ENCODE assay signal across 8 cellular contexts in genomic region chr4:48909697-48910096, GRCh38. TPM values are rescaled to one million over a fixed set of nuclear protein-coding genes. Genes with fewer than 3 reads are reported as not detected.
DNase-seq lines count a peak whose midpoint lies in the region; ATAC-seq, FAIRE-seq and TF ChIP-seq lines count a peak whose summit lies in the region.

No MANE protein-coding gene starts in this region.

- no peak for TF ChIP-seq POLR2A in A549 (IDR thresholded peaks at IDR 0.05; ENCODE audit: low read length)
- no peak for TF ChIP-seq POLR2A in IMR-90 (IDR thresholded peaks at IDR 0.05; ENCODE audit: low read depth, low read length)
- TF ChIP-seq POLR2A in prostate gland (IDR thresholded peaks at IDR 0.05) = no peak

- H3K36me3 Mint-ChIP-seq in activated T-cell treated with anti-CD3 and anti-CD28 coated beads, Interleukin-2, amount 50 U/mL, for 72 hours (ENCODE audit: insufficient read depth in 2 of 2) = peaks cover under 1 to 2% of the 10 kb centered on the region in 2 donors

- H3K4ac ChIP-seq in IMR-90 (ENCODE audit: low read depth, low read length) = no peak overlapping the region

- no peak overlapping the region for H2BK15ac ChIP-seq in IMR-90 (ENCODE audit: low read depth, low read length)

- H4K8ac ChIP-seq in IMR-90 (ENCODE audit: low read depth in 2 of 2, low read length in 2 of 2) = no peak overlapping the region

- no peak overlapping the region for H3K9ac ChIP-seq in IMR-90 (ENCODE audit: low read depth, low read length)

- no peaks in the 10 kb centered on the region for H3K27me3 Mint-ChIP-seq in activated T-cell treated with anti-CD3 and anti-CD28 coated beads, Interleukin-2, amount 50 U/mL, for 72 hours (ENCODE audit: low read depth)

- H3K56ac ChIP-seq in IMR-90 (ENCODE audit: extremely low read depth, insufficient read depth, low read length) = no peak overlapping the region

- TF ChIP-seq RAD21 in A549 (conservative IDR thresholded peaks at IDR 0.05 in 1 of 2, IDR thresholded peaks at IDR 0.05 in 1 of 2) (no peak), IMR-90 (IDR thresholded peaks at IDR 0.05; ENCODE audit: low read length) (peak; percentile 3; the same call in 1 of the 2 replicates)

- no peaks in the 10 kb centered on the region for H3K27me3 ChIP-seq in IMR-90 (ENCODE audit: control insufficient read depth, insufficient read depth, low read length)
- H3K27me3 ChIP-seq in prostate gland (replicated peaks; ENCODE audit: insufficient read depth) = no peaks in the 10 kb centered on the region

- no peak overlapping the region for H2AK9ac ChIP-seq in IMR-90 (replicated peaks; ENCODE audit: low read depth, low read length, poor library complexity)

- peaks cover 46% of the 10 kb centered on the region for H3K4me1 ChIP-seq in A549
- H3K4me1 ChIP-seq in IMR-90 (ENCODE audit: control insufficient read depth, insufficient read depth, low read length) = peaks cover 3% of the 10 kb centered on the region
- H3K4me1 ChIP-seq in prostate gland (replicated peaks) = no peaks in the 10 kb centered on the region

- no peaks in the 10 kb centered on the region for H3K9me3 Mint-ChIP-seq in activated T-cell treated with anti-CD3 and anti-CD28 coated beads, Interleukin-2, amount 50 U/mL, for 72 hours

- H3K36me3 ChIP-seq in IMR-90 (ENCODE audit: control insufficient read depth, insufficient read depth, low read length) (no peaks in the 10 kb centered on the region), prostate gland (no peaks in the 10 kb centered on the region)

- H2BK120ac ChIP-seq in IMR-90 (ENCODE audit: low read depth, low read length) = no peak overlapping the region

- dilution Hi-C loops in IMR-90 (cut with HindIII; ENCODE audit: low sequenced_read_pairs, unreplicated experiment) = no loop called here

- no peak overlapping the region for H2AK5ac ChIP-seq in IMR-90 (ENCODE audit: low read depth, low read length)

- intact Hi-C loops in IMR-90 (cut with micrococcal nuclease) (loop anchor here (5.0 kb wide), 1 partner anchor 53 kb away; no protein-coding TSS in a partner anchor), prostate gland (cut with DNase I) (no loop called here)

- DNase-seq in A549 (ENCODE audit: low read depth in 1 of 2, low spot score in 1 of 2) = peak; percentile 55 to 82
- peak; percentile 99 for DNase-seq in IMR-90
- peak; percentile 77 to 84 for DNase-seq in activated T-cell treated with anti-CD3 and anti-CD28 coated beads, Interleukin-2, amount 50 U/mL, for 72 hours
- peak; percentile 97 for DNase-seq in islet precursor cell
- DNase-seq in urothelium cell line (ENCODE audit: low spot score) = peak; percentile 94
- no peak for DNase-seq in prostate gland (ENCODE audit: low spot score)

- H3K27ac Mint-ChIP-seq in activated T-cell treated with anti-CD3 and anti-CD28 coated beads, Interleukin-2, amount 50 U/mL, for 72 hours = no peak overlapping the region

- no peaks in the 10 kb centered on the region for H4K20me1 ChIP-seq in IMR-90 (ENCODE audit: insufficient read depth, low read length)

- no peak overlapping the region for H3K14ac ChIP-seq in IMR-90 (replicated peaks; ENCODE audit: low read depth, low read length)

- peaks cover 57% of the 10 kb centered on the region for H3K4me1 Mint-ChIP-seq in activated T-cell treated with anti-CD3 and anti-CD28 coated beads, Interleukin-2, amount 50 U/mL, for 72 hours (ENCODE audit: low read depth)

- ATAC-seq in A549 = peak; percentile 91 to 92
- peak; percentile 98 for ATAC-seq in IMR-90 (ENCODE audit: low read depth)
- ATAC-seq in activated T-cell treated with anti-CD3 and anti-CD28 coated beads, Interleukin-2, amount 50 U/mL, for 72 hours (replicated peaks in 1 of 2) = peak; percentile 94 to 97
- ATAC-seq in HG02970 (IDR thresholded peaks at IDR 0.05; ENCODE audit: low FRiP score, unreplicated experiment) = no peak
- ATAC-seq in GM18498 (IDR thresholded peaks at IDR 0.05; ENCODE audit: unreplicated experiment) = no peak

- peak overlapping the region; percentile 66 for H2AFZ ChIP-seq in IMR-90 (replicated peaks; ENCODE audit: low read length, poor library complexity)

- H2BK20ac ChIP-seq in IMR-90 (ENCODE audit: low read depth, low read length) = no peak overlapping the region

- CTCF ChIA-PET in A549 (lab: Yijun Ruan, JAX) (interaction anchor here (1.2 to 1.4 kb wide), 2 partner anchors 34 to 53 kb away, joined by 3 to 4 read pairs; no protein-coding TSS in a partner anchor), IMR-90 (lab: Yijun Ruan, JAX) (interaction anchor here (0.8 kb wide), 1 partner anchor 9 kb away, joined by 3 read pairs; no protein-coding TSS in a partner anchor)

- H3K27ac ChIP-seq in A549 = peak overlapping the region; percentile 70 to 87; a peak in 5 of 6 replicates
- no peak overlapping the region for H3K27ac ChIP-seq in IMR-90 (ENCODE audit: insufficient read depth, low read length)
- H3K27ac ChIP-seq in prostate gland = no peak overlapping the region

- no peak overlapping the region for H4K5ac ChIP-seq in IMR-90 (ENCODE audit: low read depth, low read length)

- 6% methylated on average over 3 of the region's 3 CpGs for WGBS in A549 (ENCODE audit: missing lambda C conversion rate)
- no CpG with 5 or more reads among the region's 3 CpGs for WGBS in IMR-90 (ENCODE audit: extremely low coverage in 2 of 2, insufficient read length in 1 of 2), 2 experiments
- WGBS in prostate gland = 86% methylated on average over 3 of the region's 3 CpGs

- H3K4me2 ChIP-seq in A549 (peak overlapping the region; percentile 57), IMR-90 (ENCODE audit: low read depth, low read length) (no peak overlapping the region)

- no TSS peak for BruUV-seq in IMR-90 (replicated peaks; lab: Mats Ljungman, UMichigan)

- TF ChIP-seq CTCF in A549 (IDR thresholded peaks at IDR 0.05) (no peak), IMR-90 (conservative IDR thresholded peaks at IDR 0.05; ENCODE audit: low read depth, low read length) (no peak), prostate gland (IDR thresholded peaks at IDR 0.05) (no peak)

- H3K23ac ChIP-seq in IMR-90 (ENCODE audit: low read depth, low read length) = no peak overlapping the region

- H3K18ac ChIP-seq in IMR-90 (ENCODE audit: low read depth, low read length) = no peak overlapping the region

- FAIRE-seq in A549 (lab: Jason Lieb, UNC) (no peak), urothelium cell line (lab: Jason Lieb, UNC) (peak; percentile 46)

- peak overlapping the region; percentile 53 for H2BK5ac ChIP-seq in IMR-90 (ENCODE audit: low read depth, low read length, poor library complexity, severe bottlenecking)

- H3K4me3 ChIP-seq in A549 (no peak overlapping the region), IMR-90 (ENCODE audit: insufficient read depth, low read depth, low read length) (no peak overlapping the region), prostate gland (no peak overlapping the region)

- H3K4me3 Mint-ChIP-seq in activated T-cell treated with anti-CD3 and anti-CD28 coated beads, Interleukin-2, amount 50 U/mL, for 72 hours = peak overlapping the region in 1 of 2 donors; percentile 25

- H4K91ac ChIP-seq in IMR-90 (ENCODE audit: insufficient read depth, low read depth, low read length) = no peak overlapping the region

- POLR2A ChIA-PET in A549 (lab: Yijun Ruan, JAX) (no interaction called here), IMR-90 (lab: Charles Lee; ENCODE audit: unreplicated experiment) (no interaction called here)

- in situ Hi-C loops in IMR-90 (cut with MboI; ENCODE audit: low sequenced_read_pairs) = no loop called here

- no peaks in the 10 kb centered on the region for H3K9me3 ChIP-seq in A549
- no peaks in the 10 kb centered on the region for H3K9me3 ChIP-seq in IMR-90 (ENCODE audit: control insufficient read depth, insufficient read depth, low read length)
- no peaks in the 10 kb centered on the region for H3K9me3 ChIP-seq in prostate gland

- peaks cover 6% of the 10 kb centered on the region for H3K9me1 ChIP-seq in IMR-90 (ENCODE audit: insufficient read depth, low read length)

- no peak for TF ChIP-seq EP300 in A549 (IDR thresholded peaks at IDR 0.05)

- peaks cover 0 to 7% of the 10 kb centered on the region in 2 experiments; a peak in 2 of 4 replicates for H3K79me1 ChIP-seq in IMR-90 (ENCODE audit: low read depth in 1 of 2, low read length in 2 of 2)

TF ChIP-seq in A549, 52 proteins besides CTCF, POLR2A, EP300 and RAD21 (continues in another document):
- TF ChIP-seq JUNB (IDR thresholded peaks at IDR 0.05) (peak; percentile 58; the same call in 1 of the 2 replicates), FOSL2 (IDR thresholded peaks at IDR 0.05) (peak; percentile 73), FOSL2 (CRISPR knock-in tag; IDR thresholded peaks at IDR 0.05) (peak; percentile 87), MAX (IDR thresholded peaks at IDR 0.05) (peak; percentile 62)

TF ChIP-seq in IMR-90, 13 proteins besides CTCF, POLR2A, EP300 and RAD21 (continues in another document):
- TF ChIP-seq MXI1 (IDR thresholded peaks at IDR 0.05; ENCODE audit: borderline replicate concordance, low read depth, low read length) (no peak), USF2 (IDR thresholded peaks at IDR 0.05; ENCODE audit: low read depth, low read length) (no peak), MAFK (IDR thresholded peaks at IDR 0.05; ENCODE audit: low read depth, low read length) (peak; percentile 23; the same call in 1 of the 2 replicates), RFX5 (IDR thresholded peaks at IDR 0.05; ENCODE audit: low read depth, low read length) (no peak)

RNA-seq across cellular contexts. Expression of gene OCIAD2, which starts 3.1 kb away (rescaled TPM):
- polyA plus RNA-seq in A549 (2011; rRNA removed) (119 and 141 TPM in 2 replicates), A549 (2017; fragmentation: RNase III; extraction: RNeasy Plus Mini Kit Qiagen cat#74134 plus additional on column Dnase treatment) (168 to 174 TPM (median 170 TPM) in 3 replicates), IMR-90 (2012; rRNA removed) (21.4 and 26.3 TPM in 2 replicates)
- 97.7 and 121 TPM in 2 replicates for polyA plus RNA-seq in A549 (2012; cell fraction: cytosol; rRNA removed)
- polyA plus RNA-seq in A549 (2012; cell fraction: nucleus; rRNA removed) = 24.6 and 28.5 TPM in 2 replicates
- polyA minus RNA-seq in A549 (2011; rRNA and poly(A)+ RNA removed) = 26.4 and 37.4 TPM in 2 replicates
- total RNA-seq in IMR-90 (2012; rRNA removed) (16.5 and 19.2 TPM in 2 replicates), prostate gland (10 to 100 TPM; 12.5 to 55.5 TPM)
- 9.9 and 22.8 TPM in 2 replicates for polyA plus RNA-seq in IMR-90 (2012; cell fraction: cytosol; rRNA removed)
- polyA plus RNA-seq in IMR-90 (2012; cell fraction: nucleus; rRNA removed; ENCODE audit: low replicate concordance) = 3.4 and 11.8 TPM in 2 replicates
- 10 to 100 TPM; 71.1 to 86.2 TPM for total RNA-seq in activated T-cell treated with anti-CD3 and anti-CD28 coated beads, Interleukin-2, amount 50 U/mL, for 72 hours

Comparison
In these comparisons a context has a peak if more than half of its experiments do, and no peak if none do; other contexts are left out.
1. ATAC-seq: peak in A549 (2 of 2), IMR-90 (single experiment) and activated T-cell treated with anti-CD3 and anti-CD28 coated beads, Interleukin-2, amount 50 U/mL, for 72 hours (2 of 2); none in HG02970 (single experiment) and GM18498 (single experiment).
2. H3K27ac ChIP-seq: peak in A549 (2 of 2); none in IMR-90 (single experiment) and prostate gland (0 of 2).